Comparison of ENCODE assay signal across 8 cellular contexts in genomic region chr14:106843951-106844483, GRCh38.
DNase-seq lines count a peak whose midpoint lies in the region; ATAC-seq and TF ChIP-seq lines count a peak whose summit lies in the region.

No MANE protein-coding gene starts in this region.

- 60% methylated on average over 14 of the region's 14 CpGs for WGBS in right cardiac atrium

- peak overlapping the region; percentile 91 for H3K4me3 ChIP-seq in CD8-positive, alpha-beta memory T cell (ENCODE audit: low read length)
- H3K4me3 ChIP-seq in Loucy (ENCODE audit: low read length, poor library complexity, severe bottlenecking) (peak overlapping the region; percentile 91), right cardiac atrium (ENCODE audit: low read length) (peak overlapping the region; percentile 56)

- CTCF ChIA-PET in CD8-positive, alpha-beta memory T cell (lab: Charles Lee): interaction anchor here (1.6 to 3.7 kb wide), 2 partner anchors 13 to 29 kb away, joined by 7 to 24 read pairs; no protein-coding TSS in a partner anchor
- CTCF ChIA-PET in activated CD4-positive, alpha-beta memory T cell treated with anti-CD3 and anti-CD28 coated beads, Interleukin-2, amount 10 ng/mL, durations not matched to agents 7 days and 5 days (lab: Charles Lee): interaction anchor here (1.0 to 6.8 kb wide), 3 partner anchors 12 to 29 kb away, joined by 3 to 85 read pairs (median 13); no protein-coding TSS in a partner anchor

- H3K27ac ChIP-seq in CD8-positive, alpha-beta memory T cell (ENCODE audit: low read depth, low read length): peak overlapping the region; percentile 60
- H3K27ac ChIP-seq in right cardiac atrium (ENCODE audit: low read length): no peak overlapping the region

- H3K9me2 ChIP-seq in Loucy (replicated peaks; ENCODE audit: low read depth, low read length): no peaks in the 10 kb centered on the region

- H3K4me1 Mint-ChIP-seq in CD8-positive, alpha-beta memory T cell: peaks cover 24 to 36% (median 32%) of the 10 kb centered on the region in 3 donors
- peaks cover 14% of the 10 kb centered on the region for H3K4me1 Mint-ChIP-seq in activated CD4-positive, alpha-beta memory T cell treated with anti-CD3 and anti-CD28 coated beads, Interleukin-2, amount 10 ng/mL, durations not matched to agents 7 days and 5 days
- peaks cover 57% of the 10 kb centered on the region for H3K4me1 Mint-ChIP-seq in stimulated activated memory B cell treated with anti-CD40 and anti-IgM and Interleukin-4, amounts not matched to agents 10 μg/mL and 1 μg/mL and 100 μg/mL, for 72 hours

- peaks cover 10% of the 10 kb centered on the region for H4K20me1 ChIP-seq in Loucy (ENCODE audit: insufficient read depth, low read length, poor library complexity, severe bottlenecking)

- H3K4me2 ChIP-seq in Loucy (ENCODE audit: low read depth, low read length, poor library complexity, severe bottlenecking): peak overlapping the region; percentile 88

- H3K27me3 Mint-ChIP-seq in CD8-positive, alpha-beta memory T cell: peaks cover 0 to 1% of the 10 kb centered on the region in 2 donors
- H3K27me3 Mint-ChIP-seq in activated CD4-positive, alpha-beta memory T cell treated with anti-CD3 and anti-CD28 coated beads, Interleukin-2, amount 10 ng/mL, durations not matched to agents 7 days and 5 days: peaks cover 60% of the 10 kb centered on the region
- no peaks in the 10 kb centered on the region for H3K27me3 Mint-ChIP-seq in stimulated activated memory B cell treated with anti-CD40 and anti-IgM and Interleukin-4, amounts not matched to agents 10 μg/mL and 1 μg/mL and 100 μg/mL, for 72 hours

- no peaks in the 10 kb centered on the region for H3K9me3 Mint-ChIP-seq in CD8-positive, alpha-beta memory T cell
- H3K9me3 Mint-ChIP-seq in activated CD4-positive, alpha-beta memory T cell treated with anti-CD3 and anti-CD28 coated beads, Interleukin-2, amount 10 ng/mL, durations not matched to agents 7 days and 5 days: no peaks in the 10 kb centered on the region
- H3K9me3 Mint-ChIP-seq in stimulated activated memory B cell treated with anti-CD40 and anti-IgM and Interleukin-4, amounts not matched to agents 10 μg/mL and 1 μg/mL and 100 μg/mL, for 72 hours: no peaks in the 10 kb centered on the region

- H3K9ac ChIP-seq in Loucy (ENCODE audit: low read depth, low read length, poor library complexity, severe bottlenecking): peak overlapping the region; percentile 100

- H3K36me3 Mint-ChIP-seq in CD8-positive, alpha-beta memory T cell: peaks cover 0 to 9% (median 1%) of the 10 kb centered on the region in 3 donors
- H3K36me3 Mint-ChIP-seq in activated CD4-positive, alpha-beta memory T cell treated with anti-CD3 and anti-CD28 coated beads, Interleukin-2, amount 10 ng/mL, durations not matched to agents 7 days and 5 days (ENCODE audit: low read depth): no peaks in the 10 kb centered on the region
- no peaks in the 10 kb centered on the region for H3K36me3 Mint-ChIP-seq in stimulated activated memory B cell treated with anti-CD40 and anti-IgM and Interleukin-4, amounts not matched to agents 10 μg/mL and 1 μg/mL and 100 μg/mL, for 72 hours

- ATAC-seq in right cardiac atrium (peak; percentile 12 to 22), GM21447 (IDR thresholded peaks at IDR 0.05; ENCODE audit: unreplicated experiment) (no peak), GM19397 (IDR thresholded peaks at IDR 0.05; ENCODE audit: unreplicated experiment) (no peak), GM18502 (IDR thresholded peaks at IDR 0.05; ENCODE audit: poor library complexity, unreplicated experiment) (no peak)
- ATAC-seq in stimulated activated memory B cell treated with anti-CD40 and anti-IgM and Interleukin-4, amounts not matched to agents 10 μg/mL and 1 μg/mL and 100 μg/mL, for 72 hours: peak; percentile 13

- peak in 3 of 5 donors; percentile 33 to 51 (median 38) for DNase-seq in CD8-positive, alpha-beta memory T cell
- peak; percentile 35 for DNase-seq in activated CD4-positive, alpha-beta memory T cell treated with anti-CD3 and anti-CD28 coated beads, Interleukin-2, amount 10 ng/mL, durations not matched to agents 7 days and 5 days
- DNase-seq in right cardiac atrium: peak in 1 of 3 donors; percentile 41

- H3K4me3 Mint-ChIP-seq in CD8-positive, alpha-beta memory T cell: peak overlapping the region; percentile 94 to 98 (median 97)
- H3K4me3 Mint-ChIP-seq in activated CD4-positive, alpha-beta memory T cell treated with anti-CD3 and anti-CD28 coated beads, Interleukin-2, amount 10 ng/mL, durations not matched to agents 7 days and 5 days: peak overlapping the region; percentile 84
- H3K4me3 Mint-ChIP-seq in stimulated activated memory B cell treated with anti-CD40 and anti-IgM and Interleukin-4, amounts not matched to agents 10 μg/mL and 1 μg/mL and 100 μg/mL, for 72 hours: peak overlapping the region; percentile 98

- TF ChIP-seq CTCF in Loucy (conservative IDR thresholded peaks at IDR 0.05; ENCODE audit: low read length): no peak

- intact Hi-C loops in right cardiac atrium (cut with DNase I): no loop called here

- H3K4me1 ChIP-seq in CD8-positive, alpha-beta memory T cell (ENCODE audit: insufficient read depth, low read length): peaks cover 8% of the 10 kb centered on the region
- peaks cover 72% of the 10 kb centered on the region for H3K4me1 ChIP-seq in Loucy (ENCODE audit: insufficient read depth, low read length, poor library complexity, severe bottlenecking)
- H3K4me1 ChIP-seq in right cardiac atrium (ENCODE audit: control insufficient read depth, insufficient read depth, low read length): no peaks in the 10 kb centered on the region

- H3K36me3 ChIP-seq in CD8-positive, alpha-beta memory T cell (ENCODE audit: insufficient read depth, low read length): no peaks in the 10 kb centered on the region
- H3K36me3 ChIP-seq in Loucy (ENCODE audit: insufficient read depth, low read length): no peaks in the 10 kb centered on the region

- no peaks in the 10 kb centered on the region for H3K9me3 ChIP-seq in CD8-positive, alpha-beta memory T cell (ENCODE audit: low read length)
- H3K9me3 ChIP-seq in Loucy (ENCODE audit: insufficient read depth, low read depth, low read length) (no peaks in the 10 kb centered on the region), right cardiac atrium (ENCODE audit: control insufficient read depth, low read length) (no peaks in the 10 kb centered on the region)

- POLR2A ChIA-PET in CD8-positive, alpha-beta memory T cell (lab: Charles Lee): no interaction called here
- POLR2A ChIA-PET in activated CD4-positive, alpha-beta memory T cell treated with anti-CD3 and anti-CD28 coated beads, Interleukin-2, amount 10 ng/mL, durations not matched to agents 7 days and 5 days (lab: Charles Lee): interaction anchor here (1.5 kb wide), 1 partner anchor 27 kb away, joined by 3 read pairs; no protein-coding TSS in a partner anchor

- H3F3A ChIP-seq in Loucy (ENCODE audit: low read depth): 0 out of 2 replicates have a peak, but pooled peaks cover 4% of the 10 kb centered on the region

- H3K79me2 ChIP-seq in Loucy (ENCODE audit: insufficient read depth, low read length): peaks cover 54% of the 10 kb centered on the region

- H2AFZ ChIP-seq in Loucy (ENCODE audit: low read length): peak overlapping the region; percentile 20

- peak overlapping the region; percentile 81 to 97 (median 94) for H3K27ac Mint-ChIP-seq in CD8-positive, alpha-beta memory T cell
- H3K27ac Mint-ChIP-seq in activated CD4-positive, alpha-beta memory T cell treated with anti-CD3 and anti-CD28 coated beads, Interleukin-2, amount 10 ng/mL, durations not matched to agents 7 days and 5 days: no peak overlapping the region
- H3K27ac Mint-ChIP-seq in stimulated activated memory B cell treated with anti-CD40 and anti-IgM and Interleukin-4, amounts not matched to agents 10 μg/mL and 1 μg/mL and 100 μg/mL, for 72 hours: peak overlapping the region; percentile 100

- no peaks in the 10 kb centered on the region for H3K27me3 ChIP-seq in CD8-positive, alpha-beta memory T cell (ENCODE audit: insufficient read depth, low read length, poor library complexity, severe bottlenecking)
- peaks cover 5% of the 10 kb centered on the region for H3K27me3 ChIP-seq in Loucy (ENCODE audit: insufficient read depth, low read length, poor library complexity, severe bottlenecking)
- H3K27me3 ChIP-seq in right cardiac atrium (ENCODE audit: control insufficient read depth, insufficient read depth): no peaks in the 10 kb centered on the region

Comparison
In these comparisons a context has a peak if more than half of its experiments do, and no peak if none do; other contexts are left out.
1. ATAC-seq: peak in right cardiac atrium (2 of 2) and stimulated activated memory B cell treated with anti-CD40 and anti-IgM and Interleukin-4, amounts not matched to agents 10 μg/mL and 1 μg/mL and 100 μg/mL, for 72 hours (single experiment); none in GM21447 (single experiment), GM19397 (single experiment) and GM18502 (single experiment).
2. Peak in every context shown above with its lines, with median percentiles within 50 percentile points of each other: H3K4me3 ChIP-seq and H3K4me3 Mint-ChIP-seq.